In the genomic region with DNA sequence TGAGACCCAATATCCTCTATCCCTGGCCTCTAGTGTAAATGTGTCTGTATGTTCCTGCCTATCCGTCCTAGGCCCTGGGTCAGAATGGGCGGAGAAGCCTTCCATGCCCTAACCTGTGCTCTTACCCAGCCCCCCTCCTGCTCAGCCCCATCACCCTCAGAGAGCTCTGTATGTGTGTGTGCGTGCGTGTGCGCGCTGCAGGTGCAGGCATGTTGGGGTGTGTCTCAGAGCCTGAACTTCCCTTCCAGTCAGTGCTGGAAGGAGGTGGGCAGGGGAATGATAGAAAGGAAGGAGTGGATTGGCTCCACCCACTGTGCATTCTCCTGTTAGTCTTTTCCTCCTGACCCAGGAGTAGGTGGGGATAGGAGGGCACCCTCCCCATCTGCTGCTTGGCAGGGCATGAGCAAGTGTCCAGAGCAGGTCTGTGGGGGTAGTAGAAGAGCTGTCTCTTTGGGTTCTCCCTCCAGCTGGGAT, we compare ENCODE assay signal across 10 cellular contexts. TPM values are rescaled to one million over a fixed set of nuclear protein-coding genes. Genes with fewer than 3 reads are reported as not detected.
DNase-seq lines count a peak whose midpoint lies in the region; ATAC-seq, FAIRE-seq and TF ChIP-seq lines count a peak whose summit lies in the region.
"Had no signal": no experiment of that assay in that cellular context is flagged by ENCODE, and none has a peak within 500 bp of the region (broad histone marks: within the 10 kb centered on the region; RNA-seq: fewer than 3 reads in every experiment).

No MANE protein-coding gene starts in this region.

- no peak for ATAC-seq in CD4-positive, alpha-beta T cell (ENCODE audit: poor library complexity)
- ATAC-seq in HepG2, result no peak; the same call in 2 of the 3 replicates
- no peak for ATAC-seq in HG03159 (IDR thresholded peaks at IDR 0.05; ENCODE audit: unreplicated experiment)

- peaks cover 14 to 32% of the 10 kb centered on the region in 2 experiments; a peak in 4 of 5 replicates for H3K36me3 ChIP-seq in HepG2 (replicated peaks in 1 of 2; ENCODE audit: control insufficient read depth in 1 of 2, insufficient read depth in 2 of 2, low read length in 2 of 2)

- 93% methylated on average over 5 of the region's 6 CpGs for WGBS in HepG2 (ENCODE audit: low lambda C conversion rate)

- no peak for FAIRE-seq in HepG2 (lab: Jason Lieb, UNC)

- DNase-seq in CD4-positive, alpha-beta T cell, result no peak
- DNase-seq in HFFc6, result no peak
- DNase-seq in activated T-helper 1 cell treated with anti-CD3 and anti-CD28 coated beads, Interleukin-12 subunit alpha, Interleukin-12 subunit beta, Interleukin-2, Interleukin-4 antibody, amounts not matched to agents 30 ng/mL and 10 ng/mL and 1 ng/mL, durations not matched to agents 14 hours and 24 hours and 36 hours (ENCODE audit: low spot score), result no peak
- DNase-seq in HepG2 (ENCODE audit: low spot score), result no peak
- no peak for DNase-seq in GM19240 (ENCODE audit: insufficient read length, low spot score)
- DNase-seq in foreskin melanocyte, result no peak
- no peak for DNase-seq in stimulated activated CD4-positive, alpha-beta T cell treated with anti-CD3 and anti-CD28 coated beads, Interleukin-1b, Interleukin-23, amount 100 ng/mL, for 48 hours
- DNase-seq: dorsolateral prefrontal cortex, T-helper 9 cell had no signal

- BruUV-seq in HepG2 (replicated peaks; lab: Mats Ljungman, UMichigan), result no TSS peak

- POLR2A ChIA-PET in CD4-positive, alpha-beta T cell (lab: Charles Lee), result interaction anchor here (3.2 to 14.4 kb wide), 2 partner anchors 12 to 27 kb away, joined by 15 to 344 read pairs; partner anchors contain the start of gene STAT6
- POLR2A ChIA-PET in HepG2 (lab: Yijun Ruan, JAX), result interaction anchor here (0.9 to 13.5 kb wide), 6 partner anchors 9 to 134 kb away, joined by 3 to 309 read pairs (median 4); partner anchors contain the start of genes LRP1, NEMP1, SHMT2 and STAT6

- TF ChIP-seq EP300 in HepG2 (IDR thresholded peaks at IDR 0.05; ENCODE audit: low read depth in 2 of 2, low read length in 2 of 2) (no peak), HepG2 (CRISPR knock-in tag; IDR thresholded peaks at IDR 0.05; ENCODE audit: borderline replicate concordance) (no peak)

- peak overlapping the region; percentile 98 for H3K27ac Mint-ChIP-seq in CD4-positive, alpha-beta T cell
- H3K27ac Mint-ChIP-seq in HFFc6, result peak overlapping the region; percentile 92
- H3K27ac Mint-ChIP-seq in activated T-helper 1 cell treated with anti-CD3 and anti-CD28 coated beads, Interleukin-12 subunit alpha, Interleukin-12 subunit beta, Interleukin-2, Interleukin-4 antibody, amounts not matched to agents 30 ng/mL and 10 ng/mL and 1 ng/mL, durations not matched to agents 14 hours and 24 hours and 36 hours, result peak overlapping the region; percentile 31

- no peaks in the 10 kb centered on the region for H3K79me2 ChIP-seq in HepG2 (ENCODE audit: insufficient read depth, low read length)

- peaks cover 50% of the 10 kb centered on the region for H3K4me1 Mint-ChIP-seq in CD4-positive, alpha-beta T cell (ENCODE audit: low read depth)
- peaks cover 63% of the 10 kb centered on the region for H3K4me1 Mint-ChIP-seq in HFFc6 (ENCODE audit: low read depth)
- H3K4me1 Mint-ChIP-seq in activated T-helper 1 cell treated with anti-CD3 and anti-CD28 coated beads, Interleukin-12 subunit alpha, Interleukin-12 subunit beta, Interleukin-2, Interleukin-4 antibody, amounts not matched to agents 30 ng/mL and 10 ng/mL and 1 ng/mL, durations not matched to agents 14 hours and 24 hours and 36 hours (ENCODE audit: low read depth), result peaks cover 52% of the 10 kb centered on the region

- H3K27me3 ChIP-seq in CD4-positive, alpha-beta T cell (ENCODE audit: control insufficient read depth, insufficient read depth, low read length), result no peaks in the 10 kb centered on the region
- H3K27me3 ChIP-seq in HepG2 (ENCODE audit: control insufficient read depth in 1 of 2, insufficient read depth in 2 of 2, low read length in 2 of 2), result no peaks in the 10 kb centered on the region
- H3K27me3 ChIP-seq: dorsolateral prefrontal cortex had no signal

- H3K9ac ChIP-seq in HepG2 (ENCODE audit: insufficient read depth, low read depth, low read length), result no peak overlapping the region

- CTCF ChIA-PET in CD4-positive, alpha-beta T cell (lab: Charles Lee), result interaction anchor here (1.0 to 7.6 kb wide), 4 partner anchors 11 to 28 kb away, joined by 3 to 47 read pairs (median 5); partner anchors contain the start of gene STAT6
- CTCF ChIA-PET in HepG2 (lab: Yijun Ruan, JAX; ENCODE audit: low intra/inter-chr PET ratio, low total read pairs), result no interaction called here

- H3K9me3 ChIP-seq in CD4-positive, alpha-beta T cell (ENCODE audit: control insufficient read depth, low read length), result no peaks in the 10 kb centered on the region
- H3K9me3 ChIP-seq in HepG2 (ENCODE audit: low read length), result no peaks in the 10 kb centered on the region

- no peaks in the 10 kb centered on the region for H3K9me3 Mint-ChIP-seq in CD4-positive, alpha-beta T cell
- H3K9me3 Mint-ChIP-seq in HFFc6, result no peaks in the 10 kb centered on the region
- no peaks in the 10 kb centered on the region for H3K9me3 Mint-ChIP-seq in activated T-helper 1 cell treated with anti-CD3 and anti-CD28 coated beads, Interleukin-12 subunit alpha, Interleukin-12 subunit beta, Interleukin-2, Interleukin-4 antibody, amounts not matched to agents 30 ng/mL and 10 ng/mL and 1 ng/mL, durations not matched to agents 14 hours and 24 hours and 36 hours

- H4K20me1 ChIP-seq in HepG2 (ENCODE audit: insufficient read depth, low read length), result 0 out of 2 replicates have a peak, but pooled peaks cover 6% of the 10 kb centered on the region

- H3K4me3 ChIP-seq in HepG2 (replicated peaks in 1 of 3; ENCODE audit: insufficient read depth in 1 of 3, low read depth in 2 of 3, low read length in 3 of 3), result no peak overlapping the region
- H3K4me3 ChIP-seq: dorsolateral prefrontal cortex had no signal

- intact Hi-C loops in CD4-positive, alpha-beta T cell (cut with DNase I, micrococcal nuclease), result no loop called here
- intact Hi-C loops in activated T-helper 1 cell treated with anti-CD3 and anti-CD28 coated beads, Interleukin-12 subunit alpha, Interleukin-12 subunit beta, Interleukin-2, Interleukin-4 antibody, amounts not matched to agents 30 ng/mL and 10 ng/mL and 1 ng/mL, durations not matched to agents 14 hours and 24 hours and 36 hours (cut with micrococcal nuclease), result no loop called here
- intact Hi-C loops in HepG2 (cut with micrococcal nuclease; ENCODE audit: unreplicated experiment), result no loop called here

- no peak for TF ChIP-seq RAD21 in HepG2 (CRISPR knock-in tag; IDR thresholded peaks at IDR 0.05)

- peaks cover 26% of the 10 kb centered on the region for H3K4me1 ChIP-seq in HepG2 (ENCODE audit: insufficient read depth, low read length)

- in situ Hi-C loops in HepG2 (cut with HindIII; ENCODE audit: extremely low pct_ligation_motif_present, low pct_unique_long_range_greater_than_20kb), result no loop called here

- no peak overlapping the region for H3K4me2 ChIP-seq in HepG2 (ENCODE audit: low read depth, low read length)

- no peak overlapping the region for H2AFZ ChIP-seq in HepG2 (ENCODE audit: low read length)

- H3K36me3 Mint-ChIP-seq in CD4-positive, alpha-beta T cell (ENCODE audit: low read depth), result peaks cover 96% of the 10 kb centered on the region
- H3K36me3 Mint-ChIP-seq in HFFc6 (ENCODE audit: low read depth), result peaks cover 31% of the 10 kb centered on the region
- peaks cover 66% of the 10 kb centered on the region for H3K36me3 Mint-ChIP-seq in activated T-helper 1 cell treated with anti-CD3 and anti-CD28 coated beads, Interleukin-12 subunit alpha, Interleukin-12 subunit beta, Interleukin-2, Interleukin-4 antibody, amounts not matched to agents 30 ng/mL and 10 ng/mL and 1 ng/mL, durations not matched to agents 14 hours and 24 hours and 36 hours (ENCODE audit: low read depth)

- H3K4me3 Mint-ChIP-seq in CD4-positive, alpha-beta T cell, result peak overlapping the region; percentile 7
- H3K4me3 Mint-ChIP-seq in HFFc6, result no peak overlapping the region
- no peak overlapping the region for H3K4me3 Mint-ChIP-seq in activated T-helper 1 cell treated with anti-CD3 and anti-CD28 coated beads, Interleukin-12 subunit alpha, Interleukin-12 subunit beta, Interleukin-2, Interleukin-4 antibody, amounts not matched to agents 30 ng/mL and 10 ng/mL and 1 ng/mL, durations not matched to agents 14 hours and 24 hours and 36 hours

- H3K27me3 Mint-ChIP-seq in CD4-positive, alpha-beta T cell, result no peaks in the 10 kb centered on the region
- peaks cover 17% of the 10 kb centered on the region for H3K27me3 Mint-ChIP-seq in HFFc6 (ENCODE audit: insufficient read depth)
- H3K27me3 Mint-ChIP-seq in activated T-helper 1 cell treated with anti-CD3 and anti-CD28 coated beads, Interleukin-12 subunit alpha, Interleukin-12 subunit beta, Interleukin-2, Interleukin-4 antibody, amounts not matched to agents 30 ng/mL and 10 ng/mL and 1 ng/mL, durations not matched to agents 14 hours and 24 hours and 36 hours (ENCODE audit: insufficient read depth), result peaks cover 2% of the 10 kb centered on the region

- no peak for TF ChIP-seq CTCF in CD4-positive, alpha-beta T cell (IDR thresholded peaks at IDR 0.05)
- no peak for TF ChIP-seq CTCF in HFFc6 (IDR thresholded peaks at IDR 0.05)
- TF ChIP-seq CTCF in HepG2 (CRISPR knock-in tag; IDR thresholded peaks at IDR 0.05), result no peak

- no peak; a peak in 1 of 4 replicates for TF ChIP-seq POLR2A in HepG2 (IDR thresholded peaks at IDR 0.05; ENCODE audit: insufficient read depth in 1 of 2, low read depth in 2 of 2, low read length in 2 of 2)

- no peak overlapping the region for H3K27ac ChIP-seq in CD4-positive, alpha-beta T cell (ENCODE audit: low read depth, low read length)
- peak overlapping the region; percentile 9 for H3K27ac ChIP-seq in HepG2 (ENCODE audit: extremely low read length, insufficient read depth, low read length)

RNA-seq across cellular contexts. Expression of gene NAB2, which starts 7.2 kb away (rescaled TPM):
- 1 to 10 TPM; 4.8 to 6.1 TPM for total RNA-seq in CD4-positive, alpha-beta T cell
- 10 to 100 TPM; 37.9 to 48.1 (median 44.8) TPM for total RNA-seq in HFFc6 (2021; fragmentation: NEBNext Ultra II Directional; extraction: Animal tissue kit (Norgen Biotek cat#: 25700))
- 73.6 and 80.3 TPM in 2 replicates for total RNA-seq in activated T-helper 1 cell treated with anti-CD3 and anti-CD28 coated beads, Interleukin-12 subunit alpha, Interleukin-12 subunit beta, Interleukin-2, Interleukin-4 antibody, amounts not matched to agents 30 ng/mL and 10 ng/mL and 1 ng/mL, durations not matched to agents 14 hours and 24 hours and 36 hours
- total RNA-seq in HepG2 (2016; rRNA removed; fragmentation: Illumina TruSeq; extraction: Trizol), result 11.0 and 11.7 TPM in 2 replicates
- total RNA-seq in HepG2 (2016; cell fraction: cytosol; rRNA removed; fragmentation: Illumina TruSeq; extraction: Trizol; ENCODE audit: low read depth), result 3.0 and 3.6 TPM in 2 replicates
- total RNA-seq in HepG2 (2016; cell fraction: insoluble cytoplasmic fraction; rRNA removed; fragmentation: Illumina TruSeq; extraction: Trizol), result 11.0 and 11.7 TPM in 2 replicates
- total RNA-seq in HepG2 (2016; cell fraction: membrane; rRNA removed; fragmentation: Illumina TruSeq; extraction: Trizol), result 6.6 and 6.9 TPM in 2 replicates
- total RNA-seq in HepG2 (2016; cell fraction: nucleus; rRNA removed; fragmentation: Illumina TruSeq; extraction: Trizol), result 5.9 and 6.3 TPM in 2 replicates
- polyA plus RNA-seq in HepG2 (2011; rRNA removed), result 12.9 and 17.5 TPM in 2 replicates
- polyA plus RNA-seq in HepG2 (2011; cell fraction: cytosol; rRNA removed), result 11.8 and 13.8 TPM in 2 replicates
- polyA plus RNA-seq in HepG2 (2011; cell fraction: nucleus; rRNA removed), result 15.3 and 15.9 TPM in 2 replicates
- polyA plus RNA-seq in HepG2 (2012), result 8.1 and 11.0 TPM in 2 replicates
- polyA plus RNA-seq in HepG2 (2016; cell fraction: cytosol; fragmentation: Illumina TruSeq; extraction: Trizol; ENCODE audit: low read depth), result 1.9 and 2.1 TPM in 2 replicates
- 11.1 and 11.2 TPM in 2 replicates for polyA plus RNA-seq in HepG2 (2016; cell fraction: insoluble cytoplasmic fraction; fragmentation: Illumina TruSeq; extraction: Trizol; ENCODE audit: low read depth)
- 4.3 and 4.7 TPM in 2 replicates for polyA plus RNA-seq in HepG2 (2016; cell fraction: membrane; fragmentation: Illumina TruSeq; extraction: Trizol; ENCODE audit: low read depth)
- 14.2 and 14.8 TPM in 2 replicates for polyA plus RNA-seq in HepG2 (2016; cell fraction: nucleus; fragmentation: Illumina TruSeq; extraction: Trizol; ENCODE audit: insufficient read depth, low read depth)
- 19.1 and 23.7 TPM in 2 replicates for polyA minus RNA-seq in HepG2 (2011; rRNA and poly(A)+ RNA removed; ENCODE audit: low replicate concordance)
- 9.8 and 9.9 TPM in 2 replicates for polyA minus RNA-seq in HepG2 (2011; cell fraction: cytosol; rRNA and poly(A)+ RNA removed)
- 5.2 and 7.7 TPM in 2 replicates for polyA minus RNA-seq in HepG2 (2011; cell fraction: nucleus; rRNA and poly(A)+ RNA removed)

RNA-seq across cellular contexts. Expression of gene STAT6, which starts 15.0 kb away (rescaled TPM):
- total RNA-seq in CD4-positive, alpha-beta T cell, result 100 to 1,000 TPM; 133 to 144 TPM
- total RNA-seq in HFFc6 (2021; fragmentation: NEBNext Ultra II Directional; extraction: Animal tissue kit (Norgen Biotek cat#: 25700)), result 100 to 1,000 TPM in 1 of 6 experiments, 10 to 100 TPM in 5; 83.7 to 102 (median 93.5) TPM
- 306 and 318 TPM in 2 replicates for total RNA-seq in activated T-helper 1 cell treated with anti-CD3 and anti-CD28 coated beads, Interleukin-12 subunit alpha, Interleukin-12 subunit beta, Interleukin-2, Interleukin-4 antibody, amounts not matched to agents 30 ng/mL and 10 ng/mL and 1 ng/mL, durations not matched to agents 14 hours and 24 hours and 36 hours
- total RNA-seq in HepG2 (2016; rRNA removed; fragmentation: Illumina TruSeq; extraction: Trizol), result 19.4 and 28.0 TPM in 2 replicates
- 6.8 and 8.2 TPM in 2 replicates for total RNA-seq in HepG2 (2016; cell fraction: cytosol; rRNA removed; fragmentation: Illumina TruSeq; extraction: Trizol; ENCODE audit: low read depth)
- total RNA-seq in HepG2 (2016; cell fraction: insoluble cytoplasmic fraction; rRNA removed; fragmentation: Illumina TruSeq; extraction: Trizol), result 16.5 and 28.8 TPM in 2 replicates
- 12.1 and 12.8 TPM in 2 replicates for total RNA-seq in HepG2 (2016; cell fraction: membrane; rRNA removed; fragmentation: Illumina TruSeq; extraction: Trizol)
- 25.5 and 33.3 TPM in 2 replicates for total RNA-seq in HepG2 (2016; cell fraction: nucleus; rRNA removed; fragmentation: Illumina TruSeq; extraction: Trizol)
- polyA plus RNA-seq in HepG2 (2011; rRNA removed), result 62.2 and 68.7 TPM in 2 replicates
- 28.2 and 38.4 TPM in 2 replicates for polyA plus RNA-seq in HepG2 (2011; cell fraction: cytosol; rRNA removed)
- 203 and 258 TPM in 2 replicates for polyA plus RNA-seq in HepG2 (2011; cell fraction: nucleus; rRNA removed)
- 33.9 and 37.3 TPM in 2 replicates for polyA plus RNA-seq in HepG2 (2012)
- polyA plus RNA-seq in HepG2 (2016; cell fraction: cytosol; fragmentation: Illumina TruSeq; extraction: Trizol; ENCODE audit: low read depth), result 3.4 and 3.9 TPM in 2 replicates
- 16.5 and 19.0 TPM in 2 replicates for polyA plus RNA-seq in HepG2 (2016; cell fraction: insoluble cytoplasmic fraction; fragmentation: Illumina TruSeq; extraction: Trizol; ENCODE audit: low read depth)
- polyA plus RNA-seq in HepG2 (2016; cell fraction: membrane; fragmentation: Illumina TruSeq; extraction: Trizol; ENCODE audit: low read depth), result 8.0 and 8.1 TPM in 2 replicates
- 87.2 and 88.4 TPM in 2 replicates for polyA plus RNA-seq in HepG2 (2016; cell fraction: nucleus; fragmentation: Illumina TruSeq; extraction: Trizol; ENCODE audit: insufficient read depth, low read depth)
- 65.8 and 169 TPM in 2 replicates for polyA minus RNA-seq in HepG2 (2011; rRNA and poly(A)+ RNA removed; ENCODE audit: low replicate concordance)
- 16.4 and 22.5 TPM in 2 replicates for polyA minus RNA-seq in HepG2 (2011; cell fraction: cytosol; rRNA and poly(A)+ RNA removed)
- 34.6 and 43.3 TPM in 2 replicates for polyA minus RNA-seq in HepG2 (2011; cell fraction: nucleus; rRNA and poly(A)+ RNA removed)

RNA-seq across cellular contexts. Expression of gene NEMP1, which starts 17.5 kb away (rescaled TPM):
- 1 to 10 TPM; 7.2 to 9.9 TPM for total RNA-seq in CD4-positive, alpha-beta T cell
- 10 to 100 TPM; 13.0 to 22.1 (median 20.7) TPM for total RNA-seq in HFFc6 (2021; fragmentation: NEBNext Ultra II Directional; extraction: Animal tissue kit (Norgen Biotek cat#: 25700))
- 70.2 and 71.7 TPM in 2 replicates for total RNA-seq in activated T-helper 1 cell treated with anti-CD3 and anti-CD28 coated beads, Interleukin-12 subunit alpha, Interleukin-12 subunit beta, Interleukin-2, Interleukin-4 antibody, amounts not matched to agents 30 ng/mL and 10 ng/mL and 1 ng/mL, durations not matched to agents 14 hours and 24 hours and 36 hours
- total RNA-seq in HepG2 (2016; rRNA removed; fragmentation: Illumina TruSeq; extraction: Trizol), result 8.3 and 12.9 TPM in 2 replicates
- 1.1 and 1.5 TPM in 2 replicates for total RNA-seq in HepG2 (2016; cell fraction: cytosol; rRNA removed; fragmentation: Illumina TruSeq; extraction: Trizol; ENCODE audit: low read depth)
- 8.4 and 12.6 TPM in 2 replicates for total RNA-seq in HepG2 (2016; cell fraction: insoluble cytoplasmic fraction; rRNA removed; fragmentation: Illumina TruSeq; extraction: Trizol)
- total RNA-seq in HepG2 (2016; cell fraction: membrane; rRNA removed; fragmentation: Illumina TruSeq; extraction: Trizol), result 3.9 and 4.4 TPM in 2 replicates
- total RNA-seq in HepG2 (2016; cell fraction: nucleus; rRNA removed; fragmentation: Illumina TruSeq; extraction: Trizol), result 18.4 and 20.1 TPM in 2 replicates
- 7.4 and 11.4 TPM in 2 replicates for polyA plus RNA-seq in HepG2 (2011; rRNA removed)
- 4.1 and 4.8 TPM in 2 replicates for polyA plus RNA-seq in HepG2 (2011; cell fraction: cytosol; rRNA removed)
- 14.3 and 15.1 TPM in 2 replicates for polyA plus RNA-seq in HepG2 (2011; cell fraction: nucleus; rRNA removed)
- 4.5 and 6.4 TPM in 2 replicates for polyA plus RNA-seq in HepG2 (2012)
- 0.51 and 0.62 TPM in 2 replicates for polyA plus RNA-seq in HepG2 (2016; cell fraction: cytosol; fragmentation: Illumina TruSeq; extraction: Trizol; ENCODE audit: low read depth)
- polyA plus RNA-seq in HepG2 (2016; cell fraction: insoluble cytoplasmic fraction; fragmentation: Illumina TruSeq; extraction: Trizol; ENCODE audit: low read depth), result 5.7 and 6.0 TPM in 2 replicates
- polyA plus RNA-seq in HepG2 (2016; cell fraction: membrane; fragmentation: Illumina TruSeq; extraction: Trizol; ENCODE audit: low read depth), result 1.6 and 1.9 TPM in 2 replicates
- 24.7 and 25.8 TPM in 2 replicates for polyA plus RNA-seq in HepG2 (2016; cell fraction: nucleus; fragmentation: Illumina TruSeq; extraction: Trizol; ENCODE audit: insufficient read depth, low read depth)
- 11.6 and 44.1 TPM in 2 replicates for polyA minus RNA-seq in HepG2 (2011; rRNA and poly(A)+ RNA removed; ENCODE audit: low replicate concordance)
- 3.4 and 5.6 TPM in 2 replicates for polyA minus RNA-seq in HepG2 (2011; cell fraction: cytosol; rRNA and poly(A)+ RNA removed)
- 11.1 and 11.2 TPM in 2 replicates for polyA minus RNA-seq in HepG2 (2011; cell fraction: nucleus; rRNA and poly(A)+ RNA removed)

RNA-seq across cellular contexts. Expression of gene LRP1, which starts 32.1 kb away (rescaled TPM):
- total RNA-seq in CD4-positive, alpha-beta T cell, result 1 to 10 TPM; 6.6 to 8.5 TPM
- total RNA-seq in HFFc6 (2021; fragmentation: NEBNext Ultra II Directional; extraction: Animal tissue kit (Norgen Biotek cat#: 25700)), result 100 to 1,000 TPM; 187 to 332 (median 201) TPM
- total RNA-seq in activated T-helper 1 cell treated with anti-CD3 and anti-CD28 coated beads, Interleukin-12 subunit alpha, Interleukin-12 subunit beta, Interleukin-2, Interleukin-4 antibody, amounts not matched to agents 30 ng/mL and 10 ng/mL and 1 ng/mL, durations not matched to agents 14 hours and 24 hours and 36 hours, result 0.26 and 0.73 TPM in 2 replicates
- 14.7 and 16.5 TPM in 2 replicates for total RNA-seq in HepG2 (2016; rRNA removed; fragmentation: Illumina TruSeq; extraction: Trizol)
- 7.0 and 7.1 TPM in 2 replicates for total RNA-seq in HepG2 (2016; cell fraction: cytosol; rRNA removed; fragmentation: Illumina TruSeq; extraction: Trizol; ENCODE audit: low read depth)
- 12.6 and 13.0 TPM in 2 replicates for total RNA-seq in HepG2 (2016; cell fraction: insoluble cytoplasmic fraction; rRNA removed; fragmentation: Illumina TruSeq; extraction: Trizol)
- 9.7 and 10.2 TPM in 2 replicates for total RNA-seq in HepG2 (2016; cell fraction: membrane; rRNA removed; fragmentation: Illumina TruSeq; extraction: Trizol)
- 47.7 and 58.7 TPM in 2 replicates for total RNA-seq in HepG2 (2016; cell fraction: nucleus; rRNA removed; fragmentation: Illumina TruSeq; extraction: Trizol)
- polyA plus RNA-seq in HepG2 (2011; rRNA removed), result 30.8 and 33.6 TPM in 2 replicates
- polyA plus RNA-seq in HepG2 (2011; cell fraction: cytosol; rRNA removed), result 30.4 and 39.0 TPM in 2 replicates
- polyA plus RNA-seq in HepG2 (2011; cell fraction: nucleus; rRNA removed), result 188 and 243 TPM in 2 replicates
- 92.4 and 98.3 TPM in 2 replicates for polyA plus RNA-seq in HepG2 (2012)
- polyA plus RNA-seq in HepG2 (2016; cell fraction: cytosol; fragmentation: Illumina TruSeq; extraction: Trizol; ENCODE audit: low read depth), result 2.5 TPM in 2 replicates
- 11.6 and 18.1 TPM in 2 replicates for polyA plus RNA-seq in HepG2 (2016; cell fraction: insoluble cytoplasmic fraction; fragmentation: Illumina TruSeq; extraction: Trizol; ENCODE audit: low read depth)
- 4.9 TPM in 2 replicates for polyA plus RNA-seq in HepG2 (2016; cell fraction: membrane; fragmentation: Illumina TruSeq; extraction: Trizol; ENCODE audit: low read depth)
- 95.2 and 99.3 TPM in 2 replicates for polyA plus RNA-seq in HepG2 (2016; cell fraction: nucleus; fragmentation: Illumina TruSeq; extraction: Trizol; ENCODE audit: insufficient read depth, low read depth)
- 6.6 and 218 TPM in 2 replicates for polyA minus RNA-seq in HepG2 (2011; rRNA and poly(A)+ RNA removed; ENCODE audit: low replicate concordance)
- 92.2 and 104 TPM in 2 replicates for polyA minus RNA-seq in HepG2 (2011; cell fraction: cytosol; rRNA and poly(A)+ RNA removed)
- 85.0 and 102 TPM in 2 replicates for polyA minus RNA-seq in HepG2 (2011; cell fraction: nucleus; rRNA and poly(A)+ RNA removed)

RNA-seq across cellular contexts. Expression of gene MYO1A, which starts 46.2 kb away (rescaled TPM):
- 1 to 10 TPM; 1.0 to 1.1 TPM for total RNA-seq in CD4-positive, alpha-beta T cell
- total RNA-seq in HFFc6 (2021; fragmentation: NEBNext Ultra II Directional; extraction: Animal tissue kit (Norgen Biotek cat#: 25700)), result under 1 TPM in 1 of 6 experiments, not detected in 5; 0.23 TPM
- 1.1 and 2.6 TPM in 2 replicates for total RNA-seq in activated T-helper 1 cell treated with anti-CD3 and anti-CD28 coated beads, Interleukin-12 subunit alpha, Interleukin-12 subunit beta, Interleukin-2, Interleukin-4 antibody, amounts not matched to agents 30 ng/mL and 10 ng/mL and 1 ng/mL, durations not matched to agents 14 hours and 24 hours and 36 hours
- total RNA-seq in HepG2 (2016; rRNA removed; fragmentation: Illumina TruSeq; extraction: Trizol), result 5.3 TPM in 2 replicates
- total RNA-seq in HepG2 (2016; cell fraction: cytosol; rRNA removed; fragmentation: Illumina TruSeq; extraction: Trizol; ENCODE audit: low read depth), result 0.61 and 0.62 TPM in 2 replicates
- total RNA-seq in HepG2 (2016; cell fraction: insoluble cytoplasmic fraction; rRNA removed; fragmentation: Illumina TruSeq; extraction: Trizol), result 2.6 and 4.1 TPM in 2 replicates
- 0.69 and 0.71 TPM in 2 replicates for total RNA-seq in HepG2 (2016; cell fraction: membrane; rRNA removed; fragmentation: Illumina TruSeq; extraction: Trizol)
- 2.9 and 4.9 TPM in 2 replicates for total RNA-seq in HepG2 (2016; cell fraction: nucleus; rRNA removed; fragmentation: Illumina TruSeq; extraction: Trizol)
- polyA plus RNA-seq in HepG2 (2011; rRNA removed), result 6.0 and 10.6 TPM in 2 replicates
- 2.8 and 3.1 TPM in 2 replicates for polyA plus RNA-seq in HepG2 (2011; cell fraction: cytosol; rRNA removed)
- 26.7 and 34.0 TPM in 2 replicates for polyA plus RNA-seq in HepG2 (2011; cell fraction: nucleus; rRNA removed)
- 6.9 and 13.6 TPM in 2 replicates for polyA plus RNA-seq in HepG2 (2012)
- 0.20 and 0.40 TPM in 2 replicates for polyA plus RNA-seq in HepG2 (2016; cell fraction: cytosol; fragmentation: Illumina TruSeq; extraction: Trizol; ENCODE audit: low read depth)
- 2.6 TPM in 2 replicates for polyA plus RNA-seq in HepG2 (2016; cell fraction: insoluble cytoplasmic fraction; fragmentation: Illumina TruSeq; extraction: Trizol; ENCODE audit: low read depth)
- polyA plus RNA-seq in HepG2 (2016; cell fraction: membrane; fragmentation: Illumina TruSeq; extraction: Trizol; ENCODE audit: low read depth), result 0.34 and 1.5 TPM in 2 replicates
- 7.9 and 10.3 TPM in 2 replicates for polyA plus RNA-seq in HepG2 (2016; cell fraction: nucleus; fragmentation: Illumina TruSeq; extraction: Trizol; ENCODE audit: insufficient read depth, low read depth)
- polyA minus RNA-seq in HepG2 (2011; rRNA and poly(A)+ RNA removed; ENCODE audit: low replicate concordance), result 0.28 and 14.9 TPM in 2 replicates
- 2.3 and 3.9 TPM in 2 replicates for polyA minus RNA-seq in HepG2 (2011; cell fraction: cytosol; rRNA and poly(A)+ RNA removed)
- polyA minus RNA-seq in HepG2 (2011; cell fraction: nucleus; rRNA and poly(A)+ RNA removed), result 11.2 and 13.8 TPM in 2 replicates

Comparison
In these comparisons a context has a peak if more than half of its experiments do, and no peak if none do; other contexts are left out.
1. H3K27ac Mint-ChIP-seq: peak in every context shown above with its lines; median percentile 98 in CD4-positive, alpha-beta T cell; 92 in HFFc6; 31 in activated T-helper 1 cell treated with anti-CD3 and anti-CD28 coated beads, Interleukin-12 subunit alpha, Interleukin-12 subunit beta, Interleukin-2, Interleukin-4 antibody, amounts not matched to agents 30 ng/mL and 10 ng/mL and 1 ng/mL, durations not matched to agents 14 hours and 24 hours and 36 hours.